ENCODE assay signal across 1 cellular context in genomic region chr4:87745058-87745842, GRCh38.
TF ChIP-seq lines count a peak whose summit lies in the region.

No MANE protein-coding gene starts in this region.

TF ChIP-seq in H1, 55 proteins besides CTCF, POLR2A, EP300 and RAD21:
- no peak for TF ChIP-seq CREB1 (IDR thresholded peaks at IDR 0.05)
- no peak for TF ChIP-seq NRF1 (IDR thresholded peaks at IDR 0.05; ENCODE audit: low read depth, low read length)
- no peak for TF ChIP-seq FOSL1 (IDR thresholded peaks at IDR 0.05; ENCODE audit: insufficient read depth, low read depth, low read length)
- no peak for TF ChIP-seq CHD1 (IDR thresholded peaks at IDR 0.05; ENCODE audit: low read depth, low read length)
- no peak for TF ChIP-seq EGR1 (IDR thresholded peaks at IDR 0.05; ENCODE audit: borderline replicate concordance, low read depth, low read length)
- no peak for TF ChIP-seq SIRT6 (IDR thresholded peaks at IDR 0.05; ENCODE audit: low read length)
